8 cellular contexts compared by ENCODE assay signal in genomic region chr16:1958715-1959268, GRCh38. TPM values are rescaled to one million over a fixed set of nuclear protein-coding genes. Genes with fewer than 3 reads are reported as not detected.
DNase-seq lines count a peak whose midpoint lies in the region; ATAC-seq, FAIRE-seq and TF ChIP-seq lines count a peak whose summit lies in the region.

No MANE protein-coding gene starts in this region.

- DNase-seq in activated CD4-positive, alpha-beta T cell treated with anti-CD3 and anti-CD28 coated beads, Interleukin-2, amount 10 ng/mL, durations not matched to agents 24 days and 14 days, result no peak
- no peak for DNase-seq in activated CD4-positive, alpha-beta T cell treated with anti-CD3 and anti-CD28 coated beads for 4 hours
- no peak for DNase-seq in activated naive CD8-positive, alpha-beta T cell treated with anti-CD3 and anti-CD28 coated beads, Interleukin-2, amount 10 ng/mL, durations not matched to agents 7 days and 5 days
- DNase-seq in kidney (no peak), thoracic aorta (ENCODE audit: low spot score) (no peak), foreskin melanocyte (no peak)

- TF ChIP-seq CTCF in kidney (IDR thresholded peaks at IDR 0.05; ENCODE audit: borderline replicate concordance, extremely low read depth, insufficient read depth) (no peak), thoracic aorta (IDR thresholded peaks at IDR 0.05) (no peak)

- H3K9me3 Mint-ChIP-seq in activated CD4-positive, alpha-beta T cell treated with anti-CD3 and anti-CD28 coated beads, Interleukin-2, amount 10 ng/mL, durations not matched to agents 24 days and 14 days, result no peaks in the 10 kb centered on the region
- H3K9me3 Mint-ChIP-seq in activated naive CD8-positive, alpha-beta T cell treated with anti-CD3 and anti-CD28 coated beads, Interleukin-2, amount 10 ng/mL, durations not matched to agents 7 days and 5 days, result no peaks in the 10 kb centered on the region

- H3K27ac Mint-ChIP-seq in activated CD4-positive, alpha-beta T cell treated with anti-CD3 and anti-CD28 coated beads, Interleukin-2, amount 10 ng/mL, durations not matched to agents 24 days and 14 days, result peak overlapping the region; percentile 96
- H3K27ac Mint-ChIP-seq in activated naive CD8-positive, alpha-beta T cell treated with anti-CD3 and anti-CD28 coated beads, Interleukin-2, amount 10 ng/mL, durations not matched to agents 7 days and 5 days, result peak overlapping the region; percentile 96

- peaks cover 29% of the 10 kb centered on the region for H3K4me1 Mint-ChIP-seq in activated CD4-positive, alpha-beta T cell treated with anti-CD3 and anti-CD28 coated beads, Interleukin-2, amount 10 ng/mL, durations not matched to agents 24 days and 14 days
- H3K4me1 Mint-ChIP-seq in activated naive CD8-positive, alpha-beta T cell treated with anti-CD3 and anti-CD28 coated beads, Interleukin-2, amount 10 ng/mL, durations not matched to agents 7 days and 5 days, result peaks cover 36% of the 10 kb centered on the region

- H3K36me3 ChIP-seq in kidney (ENCODE audit: control insufficient read depth in 1 of 2, insufficient read depth in 2 of 2, low read length in 2 of 2) (peaks cover 6% of the 10 kb centered on the region in 2 donors), thoracic aorta (peaks cover 18% of the 10 kb centered on the region)

- H3K4me3 Mint-ChIP-seq in activated CD4-positive, alpha-beta T cell treated with anti-CD3 and anti-CD28 coated beads, Interleukin-2, amount 10 ng/mL, durations not matched to agents 24 days and 14 days, result peak overlapping the region; percentile 99
- H3K4me3 Mint-ChIP-seq in activated naive CD8-positive, alpha-beta T cell treated with anti-CD3 and anti-CD28 coated beads, Interleukin-2, amount 10 ng/mL, durations not matched to agents 7 days and 5 days, result peak overlapping the region; percentile 97

- no peaks in the 10 kb centered on the region for H3K27me3 ChIP-seq in thoracic aorta (replicated peaks; ENCODE audit: insufficient read depth)

- H3K27me3 Mint-ChIP-seq in activated CD4-positive, alpha-beta T cell treated with anti-CD3 and anti-CD28 coated beads, Interleukin-2, amount 10 ng/mL, durations not matched to agents 24 days and 14 days, result no peaks in the 10 kb centered on the region
- no peaks in the 10 kb centered on the region for H3K27me3 Mint-ChIP-seq in activated naive CD8-positive, alpha-beta T cell treated with anti-CD3 and anti-CD28 coated beads, Interleukin-2, amount 10 ng/mL, durations not matched to agents 7 days and 5 days

- no peak overlapping the region for H3K27ac ChIP-seq in kidney (ENCODE audit: low read depth in 2 of 2, low read length in 2 of 2)
- peak overlapping the region; percentile 58 to 75 for H3K27ac ChIP-seq in thoracic aorta

- H3K4me3 ChIP-seq in kidney (ENCODE audit: low read length in 2 of 2) (peak overlapping the region; percentile 39 to 81), thoracic aorta (peak overlapping the region; percentile 86)

- H3K4me1 ChIP-seq in kidney (ENCODE audit: control insufficient read depth in 1 of 2, insufficient read depth in 1 of 2, low read depth in 1 of 2, low read length in 2 of 2) (peaks cover 12% of the 10 kb centered on the region in 2 donors), thoracic aorta (ENCODE audit: control insufficient read depth in 1 of 2, low read depth in 2 of 2) (peaks cover 6 to 19% of the 10 kb centered on the region in 2 donors)

- peak; percentile 5 for ATAC-seq in activated naive CD8-positive, alpha-beta T cell treated with anti-CD3 and anti-CD28 coated beads, Interleukin-2, amount 10 ng/mL, durations not matched to agents 7 days and 5 days (ENCODE audit: low read depth)
- ATAC-seq in thoracic aorta (ENCODE audit: insufficient number of reproducible peaks, low FRiP score, low read depth) (peak; percentile 2), HG02970 (IDR thresholded peaks at IDR 0.05; ENCODE audit: low FRiP score, unreplicated experiment) (no peak), HG03025 (IDR thresholded peaks at IDR 0.05; ENCODE audit: low FRiP score, unreplicated experiment) (no peak)

- H3K9ac ChIP-seq in kidney (ENCODE audit: low read length in 2 of 2), result peak overlapping the region in 1 of 2 donors; percentile 91

- POLR2A ChIA-PET in activated naive CD8-positive, alpha-beta T cell treated with anti-CD3 and anti-CD28 coated beads, Interleukin-2, amount 10 ng/mL, durations not matched to agents 7 days and 5 days (lab: Charles Lee), result interaction anchor here (4.0 kb wide), 1 partner anchor 12 kb away, joined by 37 read pairs; the partner anchor contains the start of gene TBL3

- H3K36me3 Mint-ChIP-seq in activated CD4-positive, alpha-beta T cell treated with anti-CD3 and anti-CD28 coated beads, Interleukin-2, amount 10 ng/mL, durations not matched to agents 24 days and 14 days (ENCODE audit: low read depth), result peaks cover 39% of the 10 kb centered on the region
- peaks cover 17% of the 10 kb centered on the region for H3K36me3 Mint-ChIP-seq in activated naive CD8-positive, alpha-beta T cell treated with anti-CD3 and anti-CD28 coated beads, Interleukin-2, amount 10 ng/mL, durations not matched to agents 7 days and 5 days

- intact Hi-C loops in activated CD4-positive, alpha-beta T cell treated with anti-CD3 and anti-CD28 coated beads, Interleukin-2, amount 10 ng/mL, durations not matched to agents 24 days and 14 days (cut with micrococcal nuclease), result loop anchor here (1.0 kb wide), 1 partner anchor 15 kb away; the partner anchor contains the start of gene MSRB1
- intact Hi-C loops in kidney (cut with DNase I), result no loop called here

- FAIRE-seq in kidney (lab: Jason Lieb, UNC), result no peak

- H3K9me3 ChIP-seq in kidney (ENCODE audit: control insufficient read depth in 1 of 2, low read length in 2 of 2), result no peaks in the 10 kb centered on the region
- no peaks in the 10 kb centered on the region for H3K9me3 ChIP-seq in thoracic aorta

RNA-seq across cellular contexts. Expression of gene NDUFB10, which starts 0.5 kb away (rescaled TPM):
- total RNA-seq in activated CD4-positive, alpha-beta T cell treated with anti-CD3 and anti-CD28 coated beads, Interleukin-2, amount 10 ng/mL, durations not matched to agents 24 days and 14 days, result 136 and 141 TPM in 2 replicates
- total RNA-seq in activated naive CD8-positive, alpha-beta T cell treated with anti-CD3 and anti-CD28 coated beads, Interleukin-2, amount 10 ng/mL, durations not matched to agents 7 days and 5 days, result 100 to 1,000 TPM; 108 to 115 TPM
- 123 TPM for total RNA-seq in kidney
- polyA plus RNA-seq in kidney (ENCODE audit: insufficient read depth, low read depth, low replicate concordance), result 432 TPM
- total RNA-seq in thoracic aorta, result 100 to 1,000 TPM; 108 to 197 TPM

RNA-seq across cellular contexts. Expression of gene RPL3L, which starts 4.3 kb away (rescaled TPM):
- 1.0 TPM in 1 of 2 replicates, not detected in the other for total RNA-seq in activated CD4-positive, alpha-beta T cell treated with anti-CD3 and anti-CD28 coated beads, Interleukin-2, amount 10 ng/mL, durations not matched to agents 24 days and 14 days
- total RNA-seq in activated naive CD8-positive, alpha-beta T cell treated with anti-CD3 and anti-CD28 coated beads, Interleukin-2, amount 10 ng/mL, durations not matched to agents 7 days and 5 days, result not detected
- total RNA-seq in kidney (not detected), thoracic aorta (not detected)
- polyA plus RNA-seq in kidney (ENCODE audit: insufficient read depth, low read depth, low replicate concordance), result not detected

RNA-seq across cellular contexts. Expression of gene RPS2, which starts 5.8 kb away (rescaled TPM):
- 3,359 and 3,401 TPM in 2 replicates for total RNA-seq in activated CD4-positive, alpha-beta T cell treated with anti-CD3 and anti-CD28 coated beads, Interleukin-2, amount 10 ng/mL, durations not matched to agents 24 days and 14 days
- 1,000 to 10,000 TPM; 2,404 to 2,409 TPM for total RNA-seq in activated naive CD8-positive, alpha-beta T cell treated with anti-CD3 and anti-CD28 coated beads, Interleukin-2, amount 10 ng/mL, durations not matched to agents 7 days and 5 days
- total RNA-seq in kidney (1,550 TPM), thoracic aorta (100 to 1,000 TPM; 702 to 834 TPM)
- 2,018 TPM for polyA plus RNA-seq in kidney (ENCODE audit: insufficient read depth, low read depth, low replicate concordance)

RNA-seq across cellular contexts. Expression of gene RNF151, which starts 7.9 kb away (rescaled TPM):
- total RNA-seq in activated CD4-positive, alpha-beta T cell treated with anti-CD3 and anti-CD28 coated beads, Interleukin-2, amount 10 ng/mL, durations not matched to agents 24 days and 14 days, result 0.57 TPM in 1 of 2 replicates, not detected in the other
- not detected for total RNA-seq in activated naive CD8-positive, alpha-beta T cell treated with anti-CD3 and anti-CD28 coated beads, Interleukin-2, amount 10 ng/mL, durations not matched to agents 7 days and 5 days
- total RNA-seq in kidney (not detected), thoracic aorta (not detected)
- polyA plus RNA-seq in kidney (ENCODE audit: insufficient read depth, low read depth, low replicate concordance), result not detected

RNA-seq across cellular contexts. Expression of gene TBL3, which starts 13.1 kb away (rescaled TPM):
- 81.4 and 87.5 TPM in 2 replicates for total RNA-seq in activated CD4-positive, alpha-beta T cell treated with anti-CD3 and anti-CD28 coated beads, Interleukin-2, amount 10 ng/mL, durations not matched to agents 24 days and 14 days
- 10 to 100 TPM; 29.4 to 30.7 TPM for total RNA-seq in activated naive CD8-positive, alpha-beta T cell treated with anti-CD3 and anti-CD28 coated beads, Interleukin-2, amount 10 ng/mL, durations not matched to agents 7 days and 5 days
- 33.3 TPM for total RNA-seq in kidney
- polyA plus RNA-seq in kidney (ENCODE audit: insufficient read depth, low read depth, low replicate concordance), result 38.5 TPM
- total RNA-seq in thoracic aorta, result 10 to 100 TPM; 22.2 to 44.8 TPM

Comparison
In these comparisons a context has a peak if more than half of its experiments do, and no peak if none do; other contexts are left out.
1. ATAC-seq: peak in activated naive CD8-positive, alpha-beta T cell treated with anti-CD3 and anti-CD28 coated beads, Interleukin-2, amount 10 ng/mL, durations not matched to agents 7 days and 5 days (single experiment) and thoracic aorta (single experiment); none in HG02970 (single experiment) and HG03025 (single experiment).
2. H3K27ac ChIP-seq: peak in thoracic aorta (2 of 2); none in kidney (0 of 2).